ENCODE assay signal across 8 cellular contexts in genomic region chr16:27401768-27402568, GRCh38. TPM values are rescaled to one million over a fixed set of nuclear protein-coding genes. Genes with fewer than 3 reads are reported as not detected.
A peak's percentile ranks its signal among the peaks of the same experiment; 100 is the strongest.
DNase-seq lines count a peak whose midpoint lies in the region; ATAC-seq, FAIRE-seq and TF ChIP-seq lines count a peak whose summit lies in the region.

IL21R (plus strand) TSS chr16:27402174; CDS start chr16:27430072, 27,898 bp downstream.

- CTCF ChIA-PET in HCT116 (lab: Charles Lee): no interaction called here

- H3K36me3 Mint-ChIP-seq in osteocyte (ENCODE audit: unreplicated experiment) (no peaks in the 10 kb centered on the region), endothelial cell (ENCODE audit: low read depth, unreplicated experiment) (no peaks in the 10 kb centered on the region)

- H3K27me3 Mint-ChIP-seq in osteocyte (ENCODE audit: unreplicated experiment) (no peaks in the 10 kb centered on the region), endothelial cell (ENCODE audit: unreplicated experiment) (peaks cover 2% of the 10 kb centered on the region)

- H3K27me3 ChIP-seq in HCT116 (ENCODE audit: insufficient read depth, low read length) (0 out of 2 replicates have a peak, but pooled peaks cover 3% of the 10 kb centered on the region), uterus (no peaks in the 10 kb centered on the region)

- H2AFZ ChIP-seq in HCT116 (ENCODE audit: low read depth, low read length, poor library complexity, severe bottlenecking): no peak within 1 kb of the TSS

- peak; percentile 29 for ATAC-seq in HCT116

- DNase-seq in GM12891 (ENCODE audit: insufficient read length, low spot score) (peak; percentile 44), HCT116 (ENCODE audit: low read depth, low spot score) (no peak), NB4 (ENCODE audit: low read depth) (peak; percentile 81), dermis blood vessel endothelial cell (peak; percentile 17), osteocyte (ENCODE audit: extremely low spot score, unreplicated experiment) (peak; percentile 84), uterus (peak; percentile 20 to 25), endothelial cell (ENCODE audit: low spot score) (no peak)
- DNase-seq in activated CD4-positive, alpha-beta T cell treated with anti-CD3 and anti-CD28 coated beads for 48 hours: peak; percentile 91

- H3K4me1 Mint-ChIP-seq in osteocyte (ENCODE audit: unreplicated experiment): peaks cover 19% of the 10 kb centered on the region
- H3K4me1 Mint-ChIP-seq in endothelial cell (ENCODE audit: unreplicated experiment): no peaks in the 10 kb centered on the region

- no peaks in the 10 kb centered on the region for H3K9me2 ChIP-seq in HCT116 (ENCODE audit: insufficient read depth)

- no TSS peak for BruUV-seq in HCT116 (replicated peaks; lab: Mats Ljungman, UMichigan)

- H3K36me3 ChIP-seq in HCT116 (ENCODE audit: control insufficient read depth in 1 of 2, insufficient read depth in 2 of 2, low read length in 2 of 2) (no peaks in the 10 kb centered on the region), uterus (no peaks in the 10 kb centered on the region)

- H3K4me3 Mint-ChIP-seq in osteocyte (ENCODE audit: unreplicated experiment) (peak within 1 kb of the TSS; percentile 22), endothelial cell (ENCODE audit: unreplicated experiment) (no peak within 1 kb of the TSS)

- FAIRE-seq in GM12891 (lab: Jason Lieb, UNC): peak; percentile 97

- TF ChIP-seq RAD21 in HCT116 (IDR thresholded peaks at IDR 0.05; ENCODE audit: low read depth): no peak

- H3K4me1 ChIP-seq in HCT116 (ENCODE audit: control insufficient read depth in 1 of 2, insufficient read depth in 2 of 2, low read length in 2 of 2) (no peaks in the 10 kb centered on the region), uterus (no peaks in the 10 kb centered on the region)

- TF ChIP-seq POLR2A in GM12891 (IDR thresholded peaks at IDR 0.05; ENCODE audit: low read depth, low read length): peak; percentile 94
- no peak for TF ChIP-seq POLR2A in HCT116 (IDR thresholded peaks at IDR 0.05; ENCODE audit: borderline replicate concordance, extremely low read depth, insufficient read depth, insufficient read length)
- no peak for TF ChIP-seq POLR2A in NB4 (IDR thresholded peaks at IDR 0.05; ENCODE audit: extremely low read depth, insufficient read length)
- TF ChIP-seq POLR2A in uterus (IDR thresholded peaks at IDR 0.05): no peak

- H3K9ac ChIP-seq in HCT116 (ENCODE audit: low read length): no peak within 1 kb of the TSS

- RAD21 ChIA-PET in HCT116 (lab: Charles Lee; ENCODE audit: low non-redundant PET in 1 of 2, low total read pairs in 2 of 2, uncharacterized antibody in 2 of 2, unreplicated experiment in 2 of 2): no interaction called here

- POLR2A ChIA-PET in HCT116 (lab: Charles Lee): no interaction called here

- H3K79me2 ChIP-seq in HCT116 (ENCODE audit: insufficient read depth, low read length): no peaks in the 10 kb centered on the region

- peak within 1 kb of the TSS; percentile 67 for H3K27ac Mint-ChIP-seq in osteocyte (ENCODE audit: unreplicated experiment)
- H3K27ac Mint-ChIP-seq in endothelial cell (ENCODE audit: unreplicated experiment): no peak within 1 kb of the TSS

- no peaks in the 10 kb centered on the region for H3K9me3 ChIP-seq in HCT116 (ENCODE audit: control insufficient read depth in 1 of 2, insufficient read depth in 1 of 2, low read depth in 1 of 2, low read length in 2 of 2)
- no peaks in the 10 kb centered on the region for H3K9me3 ChIP-seq in uterus

- H3K27ac ChIP-seq in HCT116 (ENCODE audit: low read depth, low read length): no peak within 1 kb of the TSS
- no peak within 1 kb of the TSS for H3K27ac ChIP-seq in uterus

- intact Hi-C loops in HCT116 (cut with micrococcal nuclease): no loop called here
- intact Hi-C loops in uterus (cut with DNase I; ENCODE audit: low total_unique reads): no loop called here

- H3K4me3 ChIP-seq in HCT116 (replicated peaks in 1 of 2; ENCODE audit: low read depth in 1 of 2, low read length in 2 of 2) (no peak within 1 kb of the TSS), NB4 (ENCODE audit: low read depth, low read length) (no peak within 1 kb of the TSS), uterus (no peak within 1 kb of the TSS)

- H4K20me1 ChIP-seq in HCT116 (ENCODE audit: insufficient read depth): no peaks in the 10 kb centered on the region

- no peak for TF ChIP-seq CTCF in HCT116 (IDR thresholded peaks at IDR 0.05 in 2 of 3, conservative IDR thresholded peaks at IDR 0.05 in 1 of 3; ENCODE audit: borderline replicate concordance in 1 of 3, insufficient read depth in 1 of 3, low read depth in 2 of 3, low read length in 2 of 3)
- no peak for TF ChIP-seq CTCF in NB4 (IDR thresholded peaks at IDR 0.05; ENCODE audit: low read depth, low read length)
- no peak for TF ChIP-seq CTCF in osteocyte (IDR thresholded peaks at IDR 0.05)
- no peak for TF ChIP-seq CTCF in uterus (IDR thresholded peaks at IDR 0.05)
- TF ChIP-seq CTCF in endothelial cell (IDR thresholded peaks at IDR 0.05; ENCODE audit: unreplicated experiment): no peak

- H3K9me3 Mint-ChIP-seq in osteocyte (ENCODE audit: unreplicated experiment) (no peaks in the 10 kb centered on the region), endothelial cell (ENCODE audit: unreplicated experiment) (no peaks in the 10 kb centered on the region)

- no peak within 1 kb of the TSS for H3K4me2 ChIP-seq in HCT116 (ENCODE audit: low read length)

TF ChIP-seq in GM12891, 5 proteins besides CTCF, POLR2A, EP300 and RAD21:
- peak; percentile 65 for TF ChIP-seq TAF1 (IDR thresholded peaks at IDR 0.05; ENCODE audit: low read depth, low read length)
- TF ChIP-seq POU2F2 (IDR thresholded peaks at IDR 0.05; ENCODE audit: low read depth, low read length): peak; percentile 52
- peak; percentile 71 for TF ChIP-seq SPI1 (IDR thresholded peaks at IDR 0.05; ENCODE audit: low read depth, low read length)
- no peak for TF ChIP-seq PAX5 (IDR thresholded peaks at IDR 0.05; ENCODE audit: insufficient read depth, low read length, severe bottlenecking)
- peak; percentile 94 for TF ChIP-seq POLR2AphosphoS5 (IDR thresholded peaks at IDR 0.05; ENCODE audit: low read depth, low read length)

TF ChIP-seq in HCT116, 20 proteins besides CTCF, POLR2A, EP300 and RAD21:
- TF ChIP-seq SIN3A (IDR thresholded peaks at IDR 0.05; ENCODE audit: low read depth): no peak
- TF ChIP-seq EZH2phosphoT487 (IDR thresholded peaks at IDR 0.05; ENCODE audit: borderline replicate concordance): no peak
- no peak for TF ChIP-seq CBX3 (IDR thresholded peaks at IDR 0.05; ENCODE audit: low read depth)

RNA-seq across cellular contexts. Expression of gene IL21R, which starts in this region (rescaled TPM):
- polyA plus RNA-seq in GM12891 (2012; ENCODE audit: low read depth, missing spikeins): 39.6 TPM
- total RNA-seq in HCT116 (2021; ENCODE audit: unreplicated experiment) (1.2 TPM), dermis blood vessel endothelial cell (under 0.01 and 0.14 TPM in 2 replicates), osteocyte (0.34 and 0.40 TPM in 2 replicates), uterus (under 1 TPM in 2 of 4 donors, not detected in 2; 0.21 to 0.46 TPM), endothelial cell (ENCODE audit: unreplicated experiment) (not detected)
- polyA plus RNA-seq in HCT116 (2012): 0.76 and 1.5 TPM in 2 replicates

Comparison
In these comparisons a context has a peak if more than half of its experiments do, and no peak if none do; other contexts are left out.
1. Peak in DNase-seq in dermis blood vessel endothelial cell; RNA of the gene not detected or under 1 TPM.
2. Peak in DNase-seq in osteocyte; RNA of the gene not detected or under 1 TPM.
3. Peak in DNase-seq in uterus; RNA of the gene not detected or under 1 TPM.
4. DNase-seq: peak in GM12891 (single experiment), NB4 (single experiment) and activated CD4-positive, alpha-beta T cell treated with anti-CD3 and anti-CD28 coated beads for 48 hours (single experiment); none in HCT116 (single experiment) and endothelial cell (single experiment).